In the genomic region with DNA sequence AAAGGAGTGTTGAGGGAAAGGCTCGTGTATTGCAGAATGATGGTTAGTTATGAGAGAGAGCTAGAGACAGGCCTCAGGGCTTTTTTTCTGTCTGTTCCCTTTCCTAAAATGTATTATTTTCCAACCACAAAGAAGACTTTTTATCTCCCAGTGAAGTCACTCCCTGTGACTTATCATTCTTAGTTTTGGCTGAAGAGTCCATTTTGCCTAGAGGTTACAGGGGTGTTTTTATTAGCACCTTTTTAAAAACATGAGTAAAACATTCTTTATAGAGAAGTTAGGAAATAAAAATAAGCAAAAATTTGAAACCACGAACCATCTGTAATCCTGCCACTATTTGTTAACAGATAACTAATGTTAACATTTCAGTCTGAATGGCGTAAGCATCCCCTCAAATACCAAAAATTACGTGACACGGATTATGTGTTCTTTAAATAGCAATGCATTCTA, we compare ENCODE assay signal across 2 cellular contexts.
TF ChIP-seq lines count a peak whose summit lies in the region.

No MANE protein-coding gene starts in this region.

TF ChIP-seq in IMR-90, 13 proteins besides CTCF, POLR2A, EP300 and RAD21:
- peak; percentile 41 for TF ChIP-seq BHLHE40 (IDR thresholded peaks at IDR 0.05; ENCODE audit: low read depth, low read length)
- TF ChIP-seq CEBPB (IDR thresholded peaks at IDR 0.05; ENCODE audit: low read depth, low read length), result peak; percentile 66
- TF ChIP-seq, protein P1, sequence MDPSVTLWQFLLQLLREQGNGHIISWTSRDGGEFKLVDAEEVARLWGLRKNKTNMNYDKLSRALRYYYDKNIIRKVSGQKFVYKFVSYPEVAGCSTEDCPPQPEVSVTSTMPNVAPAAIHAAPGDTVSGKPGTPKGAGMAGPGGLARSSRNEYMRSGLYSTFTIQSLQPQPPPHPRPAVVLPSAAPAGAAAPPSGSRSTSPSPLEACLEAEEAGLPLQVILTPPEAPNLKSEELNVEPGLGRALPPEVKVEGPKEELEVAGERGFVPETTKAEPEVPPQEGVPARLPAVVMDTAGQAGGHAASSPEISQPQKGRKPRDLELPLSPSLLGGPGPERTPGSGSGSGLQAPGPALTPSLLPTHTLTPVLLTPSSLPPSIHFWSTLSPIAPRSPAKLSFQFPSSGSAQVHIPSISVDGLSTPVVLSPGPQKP (IDR thresholded peaks at IDR 0.05; ENCODE audit: borderline replicate concordance, low read depth, low read length), result no peak

TF ChIP-seq in HEK293T, 16 proteins besides CTCF, POLR2A, EP300 and RAD21:
- TF ChIP-seq SUZ12 (IDR thresholded peaks at IDR 0.05), result no peak
- TF ChIP-seq FOXM1 (IDR thresholded peaks at IDR 0.05; ENCODE audit: borderline replicate concordance), result no peak
- no peak for TF ChIP-seq BHLHE40 (IDR thresholded peaks at IDR 0.05; ENCODE audit: borderline replicate concordance)
- TF ChIP-seq, protein P2, sequence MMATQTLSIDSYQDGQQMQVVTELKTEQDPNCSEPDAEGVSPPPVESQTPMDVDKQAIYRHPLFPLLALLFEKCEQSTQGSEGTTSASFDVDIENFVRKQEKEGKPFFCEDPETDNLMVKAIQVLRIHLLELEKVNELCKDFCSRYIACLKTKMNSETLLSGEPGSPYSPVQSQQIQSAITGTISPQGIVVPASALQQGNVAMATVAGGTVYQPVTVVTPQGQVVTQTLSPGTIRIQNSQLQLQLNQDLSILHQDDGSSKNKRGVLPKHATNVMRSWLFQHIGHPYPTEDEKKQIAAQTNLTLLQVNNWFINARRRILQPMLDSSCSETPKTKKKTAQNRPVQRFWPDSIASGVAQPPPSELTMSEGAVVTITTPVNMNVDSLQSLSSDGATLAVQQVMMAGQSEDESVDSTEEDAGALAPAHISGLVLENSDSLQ (IDR thresholded peaks at IDR 0.05), result no peak
- TF ChIP-seq ELF4 (IDR thresholded peaks at IDR 0.05), result no peak
